23 cellular contexts compared by ENCODE assay signal in the genomic region with DNA sequence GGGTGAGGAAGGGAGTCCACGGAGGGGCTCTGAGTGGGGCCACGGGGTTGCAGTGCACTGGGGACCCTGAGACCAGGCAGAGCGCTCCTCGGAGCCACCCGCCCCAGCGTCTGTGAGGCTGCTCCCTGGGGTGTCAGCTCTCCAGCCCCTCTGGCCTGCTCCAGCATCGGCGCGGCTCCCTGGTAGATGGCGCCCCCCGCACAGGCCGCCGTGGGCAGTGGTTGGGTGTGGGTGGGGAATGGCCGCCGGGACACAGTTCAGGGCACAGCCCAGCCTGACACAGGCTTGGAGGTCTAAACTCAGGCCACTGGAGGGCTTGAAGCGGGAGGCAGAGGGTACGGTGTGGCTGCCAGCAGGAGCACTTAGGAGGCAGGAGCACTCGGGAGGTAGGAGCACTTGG.
"Had no signal": no experiment of that assay in that cellular context is flagged by ENCODE, and none has a peak within 500 bp of the region (broad histone marks: within the 10 kb centered on the region; RNA-seq: fewer than 3 reads in every experiment).

No MANE protein-coding gene starts in this region.

- DNase-seq: activated CD4-positive, alpha-beta T cell treated with anti-CD3 and anti-CD28 coated beads for 4 hours; activated CD8-positive, alpha-beta memory T cell treated with anti-CD3 and anti-CD28 coated beads, Interleukin-2, amount 50 U/mL, for 48 hours; activated CD8-positive, alpha-beta T cell treated with anti-CD3 and anti-CD28 coated beads, Interleukin-2, amount 10 ng/mL, durations not matched to agents 7 days and 5 days; activated naive CD4-positive, alpha-beta T cell treated with anti-CD3 and anti-CD28 coated beads, Interleukin-2, amount 50 U/mL, for 16 hours; activated naive CD8-positive, alpha-beta T cell treated with anti-CD3 and anti-CD28 coated beads, Interleukin-2, amount 10 ng/mL, durations not matched to agents 7 days and 5 days; activated T-cell treated with anti-CD3 and anti-CD28 coated beads, Interleukin-2, amount 50 U/mL, for 1 hour; anterior cingulate cortex; MG63; MV-4-11; NCI-H1092 treated with DMSO at 0.1 percent for 48 hours; NCI-H1417 treated with DMSO at 0.1 percent for 48 hours; NCI-H1694; NCI-H2029; NCI-H2107; NCI-H345; NCI-H510A; NCI-H526 treated with DMSO at 0.1 percent for 48 hours; NCI-H82; SIG-M5; T-helper 17 cell; T-helper 9 cell had no signal

- H3K27me3 ChIP-seq: adrenal gland, MG63 had no signal

- H3K9me3 ChIP-seq: adrenal gland, MG63 had no signal

- H3K36me3 ChIP-seq: adrenal gland, MG63 had no signal

- H3K27ac ChIP-seq: adrenal gland, VCaP had no signal

- H3K4me1 ChIP-seq: adrenal gland had no signal

- H3K4me3 ChIP-seq: adrenal gland, MG63 had no signal

- ATAC-seq: activated CD8-positive, alpha-beta T cell treated with anti-CD3 and anti-CD28 coated beads, Interleukin-2, amount 10 ng/mL, durations not matched to agents 7 days and 5 days; T-helper 17 cell had no signal
